In genomic region chr17:38613981-38614779, GRCh38 we compare ENCODE assay signal across 22 cellular contexts. TPM values are rescaled to one million over a fixed set of nuclear protein-coding genes. Genes with fewer than 3 reads are reported as not detected.
DNase-seq lines count a peak whose midpoint lies in the region; ATAC-seq, FAIRE-seq and TF ChIP-seq lines count a peak whose summit lies in the region.
"Had no signal": no experiment of that assay in that cellular context is flagged by ENCODE, and none has a peak within 500 bp of the region (broad histone marks: within the 10 kb centered on the region; RNA-seq: fewer than 3 reads in every experiment).

No MANE protein-coding gene starts in this region.

- TF ChIP-seq RAD21 in IMR-90 (IDR thresholded peaks at IDR 0.05; ENCODE audit: low read length) (no peak), K562 (CRISPR knock-in tag; conservative IDR thresholded peaks at IDR 0.05 in 1 of 2, IDR thresholded peaks at IDR 0.05 in 1 of 2) (no peak)

- H3K27me3 ChIP-seq in Caco-2 (replicated peaks; ENCODE audit: control insufficient read depth, insufficient read depth, low read length) (no peaks in the 10 kb centered on the region), IMR-90 (ENCODE audit: control insufficient read depth, insufficient read depth, low read length) (peaks cover 67% of the 10 kb centered on the region), K562 (ENCODE audit: control insufficient read depth in 2 of 2, insufficient read depth in 2 of 2, low read length in 2 of 2) (peaks cover 30 to 75% of the 10 kb centered on the region in 2 experiments), right lobe of liver (no peaks in the 10 kb centered on the region), PC-3 (ENCODE audit: low read length) (no peaks in the 10 kb centered on the region)

- peak overlapping the region; percentile 53 for H2BK5ac ChIP-seq in IMR-90 (ENCODE audit: low read depth, low read length, poor library complexity, severe bottlenecking)

- H3K36me3 Mint-ChIP-seq in Caco-2 (ENCODE audit: insufficient read depth, unreplicated experiment) (peaks cover 6% of the 10 kb centered on the region), osteocyte (ENCODE audit: unreplicated experiment) (no peaks in the 10 kb centered on the region)

- TSS peak; percentile 85 for BruUV-seq in Caco-2 (replicated peaks; lab: Mats Ljungman, UMichigan)
- BruUV-seq in IMR-90 (replicated peaks; lab: Mats Ljungman, UMichigan): no TSS peak
- no TSS peak for BruUV-seq in K562 (replicated peaks; lab: Mats Ljungman, UMichigan)
- BruUV-seq in PC-3 (replicated peaks; lab: Mats Ljungman, UMichigan): no TSS peak

- H3K4me3 ChIP-seq in Caco-2 (ENCODE audit: low read depth, low read length) (no peak overlapping the region), IMR-90 (ENCODE audit: insufficient read depth, low read depth, low read length) (no peak overlapping the region), K562 (no peak overlapping the region), right lobe of liver (no peak overlapping the region), PC-3 (ENCODE audit: low read length) (no peak overlapping the region)
- H3K4me3 ChIP-seq: left lung, uterus had no signal

- H3K27me3 Mint-ChIP-seq in Caco-2 (ENCODE audit: insufficient read depth, unreplicated experiment): no peaks in the 10 kb centered on the region
- peaks cover 47% of the 10 kb centered on the region for H3K27me3 Mint-ChIP-seq in osteocyte (ENCODE audit: unreplicated experiment)

- no peak overlapping the region for H4K91ac ChIP-seq in IMR-90 (ENCODE audit: insufficient read depth, low read depth, low read length)

- H3K4me3 Mint-ChIP-seq in Caco-2 (ENCODE audit: unreplicated experiment) (peak overlapping the region; percentile 55), osteocyte (ENCODE audit: unreplicated experiment) (no peak overlapping the region)
- H3K4me3 Mint-ChIP-seq: activated CD4-positive, alpha-beta T cell treated with anti-CD3 and anti-CD28 coated beads, Interleukin-2, amount 10 ng/mL, durations not matched to agents 7 days and 5 days; neural crest cell; T-cell had no signal

- no peaks in the 10 kb centered on the region for H3K36me3 ChIP-seq in Caco-2 (ENCODE audit: control insufficient read depth, insufficient read depth, low read length)
- no peaks in the 10 kb centered on the region for H3K36me3 ChIP-seq in IMR-90 (ENCODE audit: control insufficient read depth, insufficient read depth, low read length)
- H3K36me3 ChIP-seq in K562 (ENCODE audit: control insufficient read depth, insufficient read depth, low read length): no peaks in the 10 kb centered on the region
- H3K36me3 ChIP-seq in right lobe of liver: no peaks in the 10 kb centered on the region
- H3K36me3 ChIP-seq in PC-3 (ENCODE audit: low read depth, low read length): no peaks in the 10 kb centered on the region
- H3K36me3 ChIP-seq: left lung, uterus had no signal

- no peaks in the 10 kb centered on the region for H3K79me1 ChIP-seq in IMR-90 (ENCODE audit: low read depth in 1 of 2, low read length in 2 of 2)

- no peak overlapping the region for H2AK9ac ChIP-seq in IMR-90 (replicated peaks; ENCODE audit: low read depth, low read length, poor library complexity)

- H3K4ac ChIP-seq in IMR-90 (ENCODE audit: low read depth, low read length): no peak overlapping the region

- dilution Hi-C loops in IMR-90 (cut with HindIII; ENCODE audit: low sequenced_read_pairs, unreplicated experiment): no loop called here

- H2BK15ac ChIP-seq in IMR-90 (ENCODE audit: low read depth, low read length): no peak overlapping the region

- no peak overlapping the region for H4K8ac ChIP-seq in IMR-90 (ENCODE audit: low read depth in 2 of 2, low read length in 2 of 2)

- H3K27ac ChIP-seq in IMR-90 (ENCODE audit: insufficient read depth, low read length) (no peak overlapping the region), K562 (ENCODE audit: extremely low read depth, low read depth, low read length) (no peak overlapping the region), right lobe of liver (peak overlapping the region in 2 of 3 donors; percentile 21 to 29), PC-3 (ENCODE audit: low read length) (no peak overlapping the region)
- H3K27ac ChIP-seq: left lung, uterus had no signal

- no peaks in the 10 kb centered on the region for H3K9me2 ChIP-seq in PC-3 (replicated peaks; ENCODE audit: low read length)

- no peaks in the 10 kb centered on the region for H3K9me1 ChIP-seq in IMR-90 (ENCODE audit: insufficient read depth, low read length)
- H3K9me1 ChIP-seq in K562 (ENCODE audit: control insufficient read depth, insufficient read depth, low read length): no peaks in the 10 kb centered on the region

- H3K4me1 Mint-ChIP-seq in Caco-2 (ENCODE audit: low read depth, unreplicated experiment): peaks cover 31% of the 10 kb centered on the region
- no peaks in the 10 kb centered on the region for H3K4me1 Mint-ChIP-seq in osteocyte (ENCODE audit: unreplicated experiment)
- H3K4me1 Mint-ChIP-seq: activated CD4-positive, alpha-beta T cell treated with anti-CD3 and anti-CD28 coated beads, Interleukin-2, amount 10 ng/mL, durations not matched to agents 7 days and 5 days; T-cell had no signal

- H3K18ac ChIP-seq in IMR-90 (ENCODE audit: low read depth, low read length): no peak overlapping the region

- no peak for TF ChIP-seq POLR2A in IMR-90 (IDR thresholded peaks at IDR 0.05; ENCODE audit: low read depth, low read length)
- no peak for TF ChIP-seq POLR2A in K562 (conservative IDR thresholded peaks at IDR 0.05)
- TF ChIP-seq POLR2A in right lobe of liver (IDR thresholded peaks at IDR 0.05): no peak

- no peak overlapping the region for H2BK120ac ChIP-seq in IMR-90 (ENCODE audit: low read depth, low read length)

- no peaks in the 10 kb centered on the region for H4K20me1 ChIP-seq in IMR-90 (ENCODE audit: insufficient read depth, low read length)
- H4K20me1 ChIP-seq in K562 (replicated peaks; ENCODE audit: control insufficient read depth, insufficient read depth, low read length): no peaks in the 10 kb centered on the region
- no peaks in the 10 kb centered on the region for H4K20me1 ChIP-seq in PC-3 (ENCODE audit: low read length)

- H3K79me2 ChIP-seq in K562 (ENCODE audit: control insufficient read depth, insufficient read depth, low read length) (no peaks in the 10 kb centered on the region), PC-3 (ENCODE audit: low read length) (no peaks in the 10 kb centered on the region)

- H3K9ac ChIP-seq in IMR-90 (ENCODE audit: low read depth, low read length) (no peak overlapping the region), K562 (ENCODE audit: insufficient read depth in 1 of 2, low read depth in 2 of 2, low read length in 2 of 2) (0 out of 4 replicates have a peak overlapping the region, but pooled peaks of 1 of the 2 experiments have one; percentile 52), PC-3 (ENCODE audit: low read length) (no peak overlapping the region)

- CTCF ChIA-PET in Caco-2 (lab: Charles Lee) (interaction anchor here (0.5 to 4.4 kb wide), 13 partner anchors 8 to 198 kb away, joined by 3 to 36 read pairs (median 4); partner anchors contain the start of gene SRCIN1), IMR-90 (lab: Yijun Ruan, JAX) (interaction anchor here (0.6 to 1.2 kb wide), 2 partner anchors 29 to 35 kb away, joined by 3 read pairs; no protein-coding TSS in a partner anchor), K562 (lab: Yijun Ruan, JAX; ENCODE audit: low intra/inter-chr PET ratio) (no interaction called here), PC-3 (lab: Charles Lee) (no interaction called here)

- TF ChIP-seq EP300 in K562 (IDR thresholded peaks at IDR 0.05; ENCODE audit: low read length): no peak

- no peak overlapping the region for H3K14ac ChIP-seq in IMR-90 (replicated peaks; ENCODE audit: low read depth, low read length)

- POLR2A ChIA-PET in Caco-2 (lab: Charles Lee): interaction anchor here (0.6 to 1.6 kb wide), 5 partner anchors 9 to 56 kb away, joined by 4 to 14 read pairs (median 6); partner anchors contain the start of gene SRCIN1
- POLR2A ChIA-PET in IMR-90 (lab: Charles Lee; ENCODE audit: unreplicated experiment): interaction anchor here (0.6 kb wide), 1 partner anchor 188 kb away, joined by 11 read pairs; no protein-coding TSS in a partner anchor
- POLR2A ChIA-PET in K562 (lab: Yijun Ruan, JAX): interaction anchor here (0.6 kb wide), 1 partner anchor 79 kb away, joined by 3 read pairs; no protein-coding TSS in a partner anchor
- POLR2A ChIA-PET in PC-3 (lab: Charles Lee; ENCODE audit: unreplicated experiment): no interaction called here

- H2AFZ ChIP-seq in IMR-90 (replicated peaks; ENCODE audit: low read length, poor library complexity) (no peak overlapping the region), K562 (ENCODE audit: low read depth, low read length) (no peak overlapping the region), PC-3 (ENCODE audit: low read length) (no peak overlapping the region)

- ATAC-seq in IMR-90 (ENCODE audit: low read depth) (no peak), K562 (no peak), right lobe of liver (peak; percentile 89 to 93 (median 93)), HG03565 (IDR thresholded peaks at IDR 0.05; ENCODE audit: unreplicated experiment) (no peak), PC-3 (no peak)
- ATAC-seq: left lung, T-cell had no signal

- H3F3A ChIP-seq in PC-3 (ENCODE audit: low read length, unreplicated experiment): no peaks in the 10 kb centered on the region

- intact Hi-C loops in Caco-2 (cut with micrococcal nuclease; ENCODE audit: unreplicated experiment): loop anchor here (1.0 to 2.0 kb wide), 3 partner anchors 16 to 53 kb away; no protein-coding TSS in a partner anchor
- intact Hi-C loops in IMR-90 (cut with micrococcal nuclease): no loop called here
- intact Hi-C loops in K562 (cut with micrococcal nuclease): no loop called here
- intact Hi-C loops in right lobe of liver (cut with DNase I): no loop called here
- intact Hi-C loops in PC-3 (cut with micrococcal nuclease): no loop called here

- H3K4me2 ChIP-seq in IMR-90 (ENCODE audit: low read depth, low read length) (no peak overlapping the region), K562 (ENCODE audit: insufficient read depth, low read length) (no peak overlapping the region), PC-3 (ENCODE audit: low read length) (no peak overlapping the region)

- peak overlapping the region; percentile 40 for H3K27ac Mint-ChIP-seq in Caco-2 (ENCODE audit: unreplicated experiment)
- H3K27ac Mint-ChIP-seq in osteocyte (ENCODE audit: unreplicated experiment): no peak overlapping the region
- H3K27ac Mint-ChIP-seq: activated CD4-positive, alpha-beta T cell treated with anti-CD3 and anti-CD28 coated beads, Interleukin-2, amount 10 ng/mL, durations not matched to agents 7 days and 5 days; T-cell had no signal

- in situ Hi-C loops in IMR-90 (cut with MboI; ENCODE audit: low sequenced_read_pairs): no loop called here
- in situ Hi-C loops in K562 (cut with MboI): no loop called here

- no peak overlapping the region for H3K56ac ChIP-seq in IMR-90 (ENCODE audit: extremely low read depth, insufficient read depth, low read length)

- TF ChIP-seq CTCF in Caco-2 (IDR thresholded peaks at IDR 0.05; ENCODE audit: insufficient read depth in 1 of 2, low read depth in 1 of 2, low read length in 1 of 2, severe bottlenecking in 1 of 2, unreplicated experiment in 1 of 2) (no peak), IMR-90 (conservative IDR thresholded peaks at IDR 0.05; ENCODE audit: low read depth, low read length) (no peak), K562 (IDR thresholded peaks at IDR 0.05 in 2 of 3, conservative IDR thresholded peaks at IDR 0.05 in 1 of 3; ENCODE audit: insufficient read depth in 2 of 3, low read depth in 1 of 3, low read length in 3 of 3) (no peak), right lobe of liver (IDR thresholded peaks at IDR 0.05) (no peak), PC-3 (conservative IDR thresholded peaks at IDR 0.05; ENCODE audit: low read depth, low read length) (no peak), osteocyte (IDR thresholded peaks at IDR 0.05) (no peak)

- no peak overlapping the region for H2AK5ac ChIP-seq in IMR-90 (ENCODE audit: low read depth, low read length)

- H3K9me3 Mint-ChIP-seq in Caco-2 (ENCODE audit: unreplicated experiment): no peaks in the 10 kb centered on the region
- H3K9me3 Mint-ChIP-seq in osteocyte (ENCODE audit: unreplicated experiment): no peaks in the 10 kb centered on the region
- H3K9me3 Mint-ChIP-seq: activated CD4-positive, alpha-beta T cell treated with anti-CD3 and anti-CD28 coated beads, Interleukin-2, amount 10 ng/mL, durations not matched to agents 7 days and 5 days had no signal

- H4K5ac ChIP-seq in IMR-90 (ENCODE audit: low read depth, low read length): no peak overlapping the region

- H3K4me1 ChIP-seq in Caco-2 (peaks cover 24% of the 10 kb centered on the region), IMR-90 (ENCODE audit: control insufficient read depth, insufficient read depth, low read length) (no peaks in the 10 kb centered on the region), K562 (replicated peaks in 1 of 2; ENCODE audit: control insufficient read depth in 2 of 2, insufficient read depth in 2 of 2, low read length in 2 of 2) (no peaks in the 10 kb centered on the region; a peak in 1 of 5 replicates), right lobe of liver (peaks cover 0 to 18% (median 7%) of the 10 kb centered on the region in 4 donors), PC-3 (ENCODE audit: insufficient read depth, low read length) (no peaks in the 10 kb centered on the region)
- H3K4me1 ChIP-seq: left lung, uterus had no signal

- no peaks in the 10 kb centered on the region for H3K9me3 ChIP-seq in Caco-2
- H3K9me3 ChIP-seq in IMR-90 (ENCODE audit: control insufficient read depth, insufficient read depth, low read length): peaks cover 8% of the 10 kb centered on the region
- peaks cover 5% of the 10 kb centered on the region for H3K9me3 ChIP-seq in K562 (replicated peaks; ENCODE audit: control insufficient read depth, insufficient read depth, low read depth, low read length)
- no peaks in the 10 kb centered on the region for H3K9me3 ChIP-seq in right lobe of liver
- H3K9me3 ChIP-seq in PC-3 (ENCODE audit: low read length): no peaks in the 10 kb centered on the region

- 34% methylated on average over 6 of the region's 7 CpGs; no CpG with 5 or more reads in 1 of the 2 experiments for WGBS in IMR-90 (ENCODE audit: extremely low coverage in 2 of 2, insufficient read length in 1 of 2), 2 experiments
- 4% methylated on average over 5 of the region's 7 CpGs for WGBS in K562 (ENCODE audit: insufficient coverage, low coverage, missing lambda C conversion rate)
- 40% methylated on average over 7 of the region's 7 CpGs for WGBS in right lobe of liver (ENCODE audit: insufficient coverage, low coverage, low lambda C conversion rate, missing lambda C conversion rate)

- FAIRE-seq in K562 (lab: Jason Lieb, UNC): no peak
- FAIRE-seq: bronchial epithelial cell had no signal

- no peak overlapping the region for H3K23ac ChIP-seq in IMR-90 (ENCODE audit: low read depth, low read length)

- H2BK20ac ChIP-seq in IMR-90 (ENCODE audit: low read depth, low read length): no peak overlapping the region

- DNase-seq in Caco-2: peak; percentile 90 to 91
- DNase-seq in IMR-90: no peak
- no peak for DNase-seq in K562 (ENCODE audit: extremely low read depth in 1 of 4, low spot score in 3 of 4)
- DNase-seq in right lobe of liver: peak in 2 of 3 donors; percentile 52 to 81
- no peak for DNase-seq in NCI-H446 (lab: John Stamatoyannopoulos, UW)
- DNase-seq in PC-3: no peak
- DNase-seq in osteocyte (ENCODE audit: extremely low spot score, unreplicated experiment): no peak
- DNase-seq: activated CD4-positive, alpha-beta T cell treated with anti-CD3 and anti-CD28 coated beads, Interleukin-2, amount 10 ng/mL, durations not matched to agents 7 days and 5 days; activated CD8-positive, alpha-beta memory T cell treated with anti-CD3 and anti-CD28 coated beads, Interleukin-2, amount 50 U/mL, for 48 hours; activated gamma-delta T cell; dermis blood vessel endothelial cell; left lung; NCI-H1417; NCI-H524; SHP77; stimulated activated CD4-positive, alpha-beta T cell treated with anti-CD3 and anti-CD28 coated beads, Interleukin-15, amount 100 ng/mL, for 24 hours; T-cell; uterus had no signal

RNA-seq across cellular contexts. Expression of gene SRCIN1, which starts 8.4 kb away (rescaled TPM):
- total RNA-seq in Caco-2 (2022) (23.6 and 25.8 TPM in 2 replicates), IMR-90 (2012; rRNA removed) (not detected in 2 replicates), K562 (2014; rRNA removed) (0.04 TPM in 1 of 2 replicates, not detected in the other), K562 (2014; rRNA removed; fragmentation: Illumina TruSeq; extraction: Trizol) (not detected in 2 replicates), K562 (2015; rRNA removed; fragmentation: Illumina TruSeq; extraction: Trizol) (not detected in 2 replicates), K562 (2021) (0.33 and 0.40 TPM in 2 replicates), right lobe of liver (10 to 100 TPM in 4 of 6 experiments, 1 to 10 TPM in 2; 5.6 to 17.6 (median 11.5) TPM), PC-3 (2014; rRNA removed) (1.8 and 2.6 TPM in 2 replicates), osteocyte (0.05 TPM in 1 of 2 replicates, not detected in the other)
- polyA plus RNA-seq in IMR-90 (2012; rRNA removed) (not detected in 2 replicates), K562 (2011; rRNA removed) (0.04 and 0.13 TPM in 2 replicates), K562 (2014; fragmentation: Illumina TruSeq; extraction: Trizol) (0.09 and 0.15 TPM in 2 replicates), K562 (2014; fragmentation: Nextera tagmentation; extraction: Ambion mirVana) (not detected), K562 (2014; rRNA removed) (not detected in 2 replicates)
- 0.01 TPM in 1 of 2 replicates, not detected in the other for polyA plus RNA-seq in IMR-90 (2012; cell fraction: cytosol; rRNA removed)
- polyA plus RNA-seq in IMR-90 (2012; cell fraction: nucleus; rRNA removed; ENCODE audit: low replicate concordance): 0.13 and 0.15 TPM in 2 replicates
- 0.51 and 2.0 TPM in 2 replicates for total RNA-seq in K562 (2011; cell fraction: chromatin; rRNA removed; ENCODE audit: low replicate concordance)
- 0.17 and 0.26 TPM in 2 replicates for total RNA-seq in K562 (2011; cell fraction: nucleolus; rRNA removed)
- 0.53 and 0.66 TPM in 2 replicates for total RNA-seq in K562 (2011; cell fraction: nucleoplasm; rRNA removed)
- polyA plus RNA-seq in K562 (2011; cell fraction: cytosol; rRNA removed): 0.01 and 0.06 TPM in 2 replicates
- 0.17 and 1.9 TPM in 2 replicates for polyA plus RNA-seq in K562 (2011; cell fraction: nucleus; rRNA removed)
- 0.05 and 0.44 TPM in 2 replicates for polyA plus RNA-seq in K562 (2012)
- polyA minus RNA-seq in K562 (2011; rRNA and poly(A)+ RNA removed): not detected in 2 replicates
- polyA minus RNA-seq in K562 (2011; cell fraction: cytosol; rRNA and poly(A)+ RNA removed): not detected in 2 replicates
- polyA minus RNA-seq in K562 (2011; cell fraction: nucleus; rRNA and poly(A)+ RNA removed): 0.13 TPM in 1 of 2 replicates, not detected in the other
- polyA plus RNA-seq: AG04450 had no signal

Comparison
In these comparisons a context has a peak if more than half of its experiments do, and no peak if none do; other contexts are left out.
1. DNase-seq: peak in Caco-2 (2 of 2) and right lobe of liver (2 of 3); none in IMR-90 (single experiment), K562 (0 of 4), NCI-H446 (0 of 2), PC-3 (single experiment) and osteocyte (single experiment).
2. ATAC-seq: peak in right lobe of liver (4 of 4); none in IMR-90 (single experiment), K562 (single experiment), HG03565 (single experiment) and PC-3 (single experiment).
3. H3K27ac ChIP-seq: peak in right lobe of liver (2 of 3); none in IMR-90 (single experiment), K562 (single experiment) and PC-3 (single experiment).
4. CTCF ChIA-PET loops: an anchor here in Caco-2 (0.5 to 4.4 kb wide) and IMR-90 (0.6 to 1.2 kb wide); none called in K562 and PC-3.